Comparison of ENCODE assay signal across 8 cellular contexts in genomic region chr20:1119524-1119923, GRCh38. TPM values are rescaled to one million over a fixed set of nuclear protein-coding genes. Genes with fewer than 3 reads are reported as not detected.
DNase-seq lines count a peak whose midpoint lies in the region; ATAC-seq and TF ChIP-seq lines count a peak whose summit lies in the region.

No MANE protein-coding gene starts in this region.

- H3K27me3 Mint-ChIP-seq in CD8-positive, alpha-beta memory T cell: no peaks in the 10 kb centered on the region

- peak overlapping the region; percentile 70 for H3K27ac ChIP-seq in CD8-positive, alpha-beta memory T cell (ENCODE audit: low read depth, low read length)
- H3K27ac ChIP-seq in Peyer's patch (peak overlapping the region in 3 of 4 donors; percentile 77 to 88 (median 82)), esophagus muscularis mucosa (replicated peaks in 1 of 4) (peak overlapping the region in 3 of 4 donors; percentile 75 to 83 (median 82)), parathyroid adenoma (peak overlapping the region; percentile 86)

- peaks cover 0 to 57% (median 10%) of the 10 kb centered on the region in 3 donors for H3K36me3 Mint-ChIP-seq in CD8-positive, alpha-beta memory T cell

- POLR2A ChIA-PET in CD8-positive, alpha-beta memory T cell (lab: Charles Lee): no interaction called here

- H3K36me3 ChIP-seq in CD8-positive, alpha-beta memory T cell (ENCODE audit: insufficient read depth, low read length): peaks cover 3% of the 10 kb centered on the region
- H3K36me3 ChIP-seq in Peyer's patch: no peaks in the 10 kb centered on the region
- H3K36me3 ChIP-seq in esophagus muscularis mucosa: peaks cover 0 to 8% (median 2%) of the 10 kb centered on the region in 4 donors
- H3K36me3 ChIP-seq in parathyroid adenoma (ENCODE audit: control insufficient read depth, insufficient read depth, low read length): no peaks in the 10 kb centered on the region

- intact Hi-C loops in esophagus muscularis mucosa (cut with DNase I): loop anchor here (5.0 kb wide), 2 partner anchors 93 to 348 kb away; partner anchors contain the start of gene NSFL1C

- peaks cover 52% of the 10 kb centered on the region for H3K4me1 ChIP-seq in CD8-positive, alpha-beta memory T cell (ENCODE audit: insufficient read depth, low read length)
- H3K4me1 ChIP-seq in Peyer's patch (peaks cover 0 to 49% (median 17%) of the 10 kb centered on the region in 4 donors), esophagus muscularis mucosa (peaks cover 53 to 64% (median 59%) of the 10 kb centered on the region in 4 donors), parathyroid adenoma (peaks cover 36% of the 10 kb centered on the region)

- H3K4me1 Mint-ChIP-seq in CD8-positive, alpha-beta memory T cell: peaks cover 67 to 78% (median 76%) of the 10 kb centered on the region in 3 donors

- H2AFZ ChIP-seq in parathyroid adenoma: no peak overlapping the region

- peak overlapping the region; percentile 75 for H3K9ac ChIP-seq in parathyroid adenoma

- no peaks in the 10 kb centered on the region for H3K9me3 ChIP-seq in CD8-positive, alpha-beta memory T cell (ENCODE audit: low read length)
- H3K9me3 ChIP-seq in Peyer's patch (no peaks in the 10 kb centered on the region), esophagus muscularis mucosa (no peaks in the 10 kb centered on the region), parathyroid adenoma (ENCODE audit: control insufficient read depth, low read length) (no peaks in the 10 kb centered on the region)

- TF ChIP-seq CTCF in Peyer's patch (IDR thresholded peaks at IDR 0.05) (no peak), esophagus muscularis mucosa (IDR thresholded peaks at IDR 0.05) (no peak), parathyroid adenoma (IDR thresholded peaks at IDR 0.05) (no peak)

- no peaks in the 10 kb centered on the region for H3K27me3 ChIP-seq in CD8-positive, alpha-beta memory T cell (ENCODE audit: insufficient read depth, low read length, poor library complexity, severe bottlenecking)
- no peaks in the 10 kb centered on the region for H3K27me3 ChIP-seq in Peyer's patch
- no peaks in the 10 kb centered on the region for H3K27me3 ChIP-seq in esophagus muscularis mucosa
- H3K27me3 ChIP-seq in parathyroid adenoma (ENCODE audit: control insufficient read depth, insufficient read depth, low read length): no peaks in the 10 kb centered on the region

- peak overlapping the region; percentile 78 to 96 (median 94) for H3K27ac Mint-ChIP-seq in CD8-positive, alpha-beta memory T cell

- peak overlapping the region; percentile 93 to 98 (median 95) for H3K4me3 Mint-ChIP-seq in CD8-positive, alpha-beta memory T cell

- no peak for DNase-seq in CD8-positive, alpha-beta memory T cell
- DNase-seq in Peyer's patch (no peak), esophagus muscularis mucosa (ENCODE audit: extremely low spot score) (no peak), glomerular visceral epithelial cell (ENCODE audit: extremely low spot score) (no peak), NOMO-1 treated with DMSO at 0.1 percent for 48 hours (lab: John Stamatoyannopoulos, UW; ENCODE audit: unreplicated experiment) (no peak), NCI-H1694 (lab: John Stamatoyannopoulos, UW) (no peak)

- H3K79me2 ChIP-seq in parathyroid adenoma: peaks cover 40% of the 10 kb centered on the region

- TF ChIP-seq POLR2A in Peyer's patch (IDR thresholded peaks at IDR 0.05): no peak
- no peak for TF ChIP-seq POLR2A in esophagus muscularis mucosa (IDR thresholded peaks at IDR 0.05; ENCODE audit: low read depth)

- peak overlapping the region; percentile 81 for H3K4me3 ChIP-seq in CD8-positive, alpha-beta memory T cell (ENCODE audit: low read length)
- H3K4me3 ChIP-seq in Peyer's patch (peak overlapping the region; percentile 67 to 99 (median 86)), esophagus muscularis mucosa (peak overlapping the region; percentile 81 to 99 (median 89)), parathyroid adenoma (ENCODE audit: low read depth, low read length) (peak overlapping the region; percentile 97)

- WGBS in esophagus muscularis mucosa: 40% methylated on average over 3 of the region's 3 CpGs

- peak overlapping the region; percentile 90 for H3K4me2 ChIP-seq in parathyroid adenoma (ENCODE audit: low read length)

- no peaks in the 10 kb centered on the region for H3K9me3 Mint-ChIP-seq in CD8-positive, alpha-beta memory T cell

- no peak for ATAC-seq in GM18873 (IDR thresholded peaks at IDR 0.05; ENCODE audit: low FRiP score, unreplicated experiment)

- no peak for TF ChIP-seq EP300 in esophagus muscularis mucosa (IDR thresholded peaks at IDR 0.05)

- CTCF ChIA-PET in CD8-positive, alpha-beta memory T cell (lab: Charles Lee): interaction anchor here (0.6 to 1.0 kb wide), 2 partner anchors 25 to 67 kb away, joined by 3 read pairs; no protein-coding TSS in a partner anchor

RNA-seq across cellular contexts. Expression of gene PSMF1, which starts 1.1 kb away (rescaled TPM):
- 100 to 1,000 TPM; 169 to 189 TPM for total RNA-seq in CD8-positive, alpha-beta memory T cell
- 185 TPM for polyA plus RNA-seq in CD8-positive, alpha-beta memory T cell
- total RNA-seq in Peyer's patch: 100 to 1,000 TPM in 1 of 4 donors, 10 to 100 TPM in 3; 44.6 to 167 (median 67.8) TPM
- 10 to 100 TPM; 65.4 to 91.5 (median 73.4) TPM for total RNA-seq in esophagus muscularis mucosa
